ENCODE assay signal across 9 cellular contexts in genomic region chr16:30113031-30113710, GRCh38. TPM values are rescaled to one million over a fixed set of nuclear protein-coding genes. Genes with fewer than 3 reads are reported as not detected.
DNase-seq lines count a peak whose midpoint lies in the region; ATAC-seq and TF ChIP-seq lines count a peak whose summit lies in the region.
"Had no signal": no experiment of that assay in that cellular context is flagged by ENCODE, and none has a peak within 500 bp of the region (broad histone marks: within the 10 kb centered on the region; RNA-seq: fewer than 3 reads in every experiment).

Gene GDPD3, minus strand, starts transcription at chr16:30113537. Its CDS starts 59 bp downstream, at chr16:30113478.

- H3K27ac Mint-ChIP-seq in H9 = peak within 1 kb of the TSS in 2 of 3 experiments; percentile 39 to 58; a peak in 2 of 7 replicates
- peak within 1 kb of the TSS; percentile 1 for H3K27ac Mint-ChIP-seq in stimulated activated naive B cell treated with anti-CD40 and anti-IgM and Interleukin-4, amounts not matched to agents 10 μg/mL and 1 μg/mL and 100 μg/mL, for 72 hours

- no peak within 1 kb of the TSS for H4K5ac ChIP-seq in H9 (ENCODE audit: insufficient read length, low read depth, low read length)

- ATAC-seq in heart left ventricle (peak in 3 of 4 donors; percentile 40 to 61 (median 43)), HG03025 (IDR thresholded peaks at IDR 0.05; ENCODE audit: low FRiP score, unreplicated experiment) (no peak)
- ATAC-seq in stimulated activated naive B cell treated with anti-CD40 and anti-IgM and Interleukin-4, amounts not matched to agents 10 μg/mL and 1 μg/mL and 100 μg/mL, for 72 hours (replicated peaks) = no peak

- TF ChIP-seq CTCF in H9 (conservative IDR thresholded peaks at IDR 0.05) (no peak), heart left ventricle (IDR thresholded peaks at IDR 0.05) (no peak)

- no peak within 1 kb of the TSS for H3K4me3 Mint-ChIP-seq in H9
- no peak within 1 kb of the TSS for H3K4me3 Mint-ChIP-seq in stimulated activated naive B cell treated with anti-CD40 and anti-IgM and Interleukin-4, amounts not matched to agents 10 μg/mL and 1 μg/mL and 100 μg/mL, for 72 hours
- H3K4me3 Mint-ChIP-seq: brain had no signal

- H3K27me3 Mint-ChIP-seq in H9 (ENCODE audit: low read depth) = no peaks in the 10 kb centered on the region; the same call in 1 of the 2 replicates
- H3K27me3 Mint-ChIP-seq in stimulated activated naive B cell treated with anti-CD40 and anti-IgM and Interleukin-4, amounts not matched to agents 10 μg/mL and 1 μg/mL and 100 μg/mL, for 72 hours = no peaks in the 10 kb centered on the region
- H3K27me3 Mint-ChIP-seq: brain had no signal

- H3K79me2 ChIP-seq in H9 (ENCODE audit: insufficient read depth, low read length) = no peaks in the 10 kb centered on the region

- no peak within 1 kb of the TSS for H3K9ac ChIP-seq in H9 (ENCODE audit: extremely low read depth, insufficient read length, low read length)

- H3K4ac ChIP-seq in H9 (ENCODE audit: low read depth, low read length) = no peak within 1 kb of the TSS

- H3K27me3 ChIP-seq in H9 (ENCODE audit: insufficient read depth, low read length) (no peaks in the 10 kb centered on the region), heart left ventricle (no peaks in the 10 kb centered on the region)

- H3K27ac ChIP-seq in H9 (ENCODE audit: insufficient read length, low read depth, low read length) (no peak within 1 kb of the TSS), heart left ventricle (peak within 1 kb of the TSS in 1 of 12 donors; percentile 4)

- no peak within 1 kb of the TSS for H3K56ac ChIP-seq in H9 (ENCODE audit: insufficient read length, low read depth, low read length)

- no peak for TF ChIP-seq POLR2A in heart left ventricle (IDR thresholded peaks at IDR 0.05)

- H3K4me1 ChIP-seq in H9 (ENCODE audit: insufficient read depth, low read length) (no peaks in the 10 kb centered on the region), heart left ventricle (peaks cover 0 to 6% (median 0%) of the 10 kb centered on the region in 12 donors)

- no peak within 1 kb of the TSS for H2BK120ac ChIP-seq in H9 (ENCODE audit: low read depth, low read length, poor library complexity, severe bottlenecking)

- H3K9me3 Mint-ChIP-seq in H9 = no peaks in the 10 kb centered on the region
- no peaks in the 10 kb centered on the region for H3K9me3 Mint-ChIP-seq in stimulated activated naive B cell treated with anti-CD40 and anti-IgM and Interleukin-4, amounts not matched to agents 10 μg/mL and 1 μg/mL and 100 μg/mL, for 72 hours
- H3K9me3 Mint-ChIP-seq: brain had no signal

- no peak within 1 kb of the TSS for H2BK12ac ChIP-seq in H9 (ENCODE audit: insufficient read length, low read depth, low read length)

- H2BK20ac ChIP-seq in H9 (ENCODE audit: low read depth, low read length, poor library complexity, severe bottlenecking) = no peak within 1 kb of the TSS

- peaks cover 2 to 5% of the 10 kb centered on the region in 2 experiments for H3K4me1 Mint-ChIP-seq in H9
- peaks cover 4 to 6% of the 10 kb centered on the region in 2 donors for H3K4me1 Mint-ChIP-seq in stimulated activated naive B cell treated with anti-CD40 and anti-IgM and Interleukin-4, amounts not matched to agents 10 μg/mL and 1 μg/mL and 100 μg/mL, for 72 hours

- no peaks in the 10 kb centered on the region for H4K20me1 ChIP-seq in H9 (ENCODE audit: control insufficient read depth, insufficient read depth, insufficient read length)

- H2BK15ac ChIP-seq in H9 (ENCODE audit: low read depth, low read length) = no peak within 1 kb of the TSS

- H3K36me3 ChIP-seq in heart left ventricle = peaks cover 0 to 96% (median 87%) of the 10 kb centered on the region in 9 donors

- DNase-seq in H9 (peak; percentile 56), SW480 (ENCODE audit: low spot score) (peak; percentile 46), heart left ventricle (peak in 2 of 5 donors; percentile 48 to 67), NCI-H1417 (lab: John Stamatoyannopoulos, UW) (no peak)
- no peak for DNase-seq in stimulated activated naive B cell treated with anti-CD40 and anti-IgM and Interleukin-4, amounts not matched to agents 10 μg/mL and 1 μg/mL and 100 μg/mL, for 72 hours
- DNase-seq in stimulated activated CD4-positive, alpha-beta T cell treated with anti-CD3 and anti-CD28 coated beads, Interleukin-2, amount 100 ng/mL, for 24 hours = no peak
- DNase-seq: NCI-H1092 had no signal

- H3K14ac ChIP-seq in H9 (ENCODE audit: insufficient read depth, low read length) = no peak within 1 kb of the TSS

- H4K91ac ChIP-seq in H9 (ENCODE audit: insufficient read length, low read depth, low read length) = no peak within 1 kb of the TSS

- no CpG with 5 or more reads among the region's 20 CpGs for WGBS in H9 (ENCODE audit: extremely low coverage, insufficient read length, low lambda C conversion rate)
- 67 to 76% (median 74%) methylated on average over 19 to 20 of the region's 20 CpGs for WGBS in heart left ventricle, 4 donors

- no peak within 1 kb of the TSS for H2BK5ac ChIP-seq in H9 (ENCODE audit: insufficient read length, low read length)

- no peak within 1 kb of the TSS for H3K23ac ChIP-seq in H9 (ENCODE audit: insufficient read length, low read depth, low read length)

- H3K4me2 ChIP-seq in H9 (ENCODE audit: insufficient read depth, insufficient read length, low read length) = no peak within 1 kb of the TSS

- peaks cover 0 to 19% (median 13%) of the 10 kb centered on the region in 3 experiments; a peak in 5 of 7 replicates for H3K36me3 Mint-ChIP-seq in H9 (ENCODE audit: insufficient read depth in 1 of 3, low read depth in 3 of 3)
- peaks cover 26 to 38% of the 10 kb centered on the region in 2 donors for H3K36me3 Mint-ChIP-seq in stimulated activated naive B cell treated with anti-CD40 and anti-IgM and Interleukin-4, amounts not matched to agents 10 μg/mL and 1 μg/mL and 100 μg/mL, for 72 hours

- H3K18ac ChIP-seq in H9 (ENCODE audit: insufficient read length, low read depth, low read length) = no peak within 1 kb of the TSS

- H3K9me3 ChIP-seq in H9 (ENCODE audit: control insufficient read depth, low read depth, low read length) (no peaks in the 10 kb centered on the region), heart left ventricle (no peaks in the 10 kb centered on the region)

- H3K4me3 ChIP-seq in heart left ventricle = no peak within 1 kb of the TSS

- no peak within 1 kb of the TSS for H2AK5ac ChIP-seq in H9 (ENCODE audit: insufficient read length, low read length)

- no peak within 1 kb of the TSS for H2AFZ ChIP-seq in H9 (ENCODE audit: low read length)

- H3K23me2 ChIP-seq in H9 (ENCODE audit: insufficient read length, low read depth, low read length, poor library complexity, severe bottlenecking) = no peaks in the 10 kb centered on the region

- H3T11ph ChIP-seq in H9 (ENCODE audit: low read length) = no peak within 1 kb of the TSS

- H4K8ac ChIP-seq in H9 (replicated peaks; ENCODE audit: insufficient read length, low read depth, low read length) = no peak within 1 kb of the TSS

- intact Hi-C loops in heart left ventricle (cut with DNase I) = no loop called here

- no peaks in the 10 kb centered on the region for H3K79me1 ChIP-seq in H9 (ENCODE audit: insufficient read depth, low read depth, low read length, poor library complexity, severe bottlenecking)

RNA-seq across cellular contexts. Expression of gene GDPD3, which starts in this region (rescaled TPM):
- total RNA-seq in H9 (2021) = 3.8 and 4.0 TPM in 2 replicates
- 1 to 10 TPM in 7 of 9 donors, under 1 TPM in 2; 0.36 to 5.3 (median 2.2) TPM for total RNA-seq in heart left ventricle
- polyA plus RNA-seq in heart left ventricle = 1 to 10 TPM; 1.1 to 2.0 TPM

Comparison
In these comparisons a context has a peak if more than half of its experiments do, and no peak if none do; other contexts are left out.
1. DNase-seq: peak in H9 (single experiment) and SW480 (single experiment); none in stimulated activated naive B cell treated with anti-CD40 and anti-IgM and Interleukin-4, amounts not matched to agents 10 μg/mL and 1 μg/mL and 100 μg/mL, for 72 hours (single experiment), stimulated activated CD4-positive, alpha-beta T cell treated with anti-CD3 and anti-CD28 coated beads, Interleukin-2, amount 100 ng/mL, for 24 hours (0 of 2) and NCI-H1417 (0 of 3).
2. ATAC-seq: peak in heart left ventricle (3 of 4); none in stimulated activated naive B cell treated with anti-CD40 and anti-IgM and Interleukin-4, amounts not matched to agents 10 μg/mL and 1 μg/mL and 100 μg/mL, for 72 hours (0 of 2) and HG03025 (single experiment).